ENCODE assay signal across 25 cellular contexts in the genomic region with DNA sequence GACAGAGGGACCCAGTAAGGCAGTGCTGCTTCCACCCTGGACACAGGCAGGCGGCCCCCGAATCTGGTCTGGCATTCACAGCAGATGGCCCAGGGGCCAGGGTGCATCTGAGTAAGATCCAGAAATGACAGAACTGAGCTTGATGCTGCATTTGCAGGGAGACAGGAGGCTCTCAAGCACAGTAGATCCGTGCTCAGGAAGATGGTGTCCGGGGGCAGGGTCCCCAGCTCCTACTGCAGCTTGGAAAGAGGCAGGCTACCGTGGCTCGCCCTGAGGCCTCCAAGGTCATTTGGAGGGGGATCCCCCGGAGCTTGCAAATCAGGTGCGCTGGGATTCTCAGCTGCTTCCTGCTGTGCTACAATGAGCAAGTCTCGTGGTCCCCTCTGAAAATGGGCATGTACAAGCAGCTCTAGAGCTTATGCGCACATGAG. TPM values are rescaled to one million over a fixed set of nuclear protein-coding genes. Genes with fewer than 3 reads are reported as not detected.
DNase-seq lines count a peak whose midpoint lies in the region; ATAC-seq and TF ChIP-seq lines count a peak whose summit lies in the region.
"Had no signal": no experiment of that assay in that cellular context is flagged by ENCODE, and none has a peak within 500 bp of the region (broad histone marks: within the 10 kb centered on the region; RNA-seq: fewer than 3 reads in every experiment).

No MANE protein-coding gene starts in this region.

- peaks cover 7 to 22% (median 10%) of the 10 kb centered on the region in 6 donors for H3K4me1 ChIP-seq in spleen
- H3K4me1 ChIP-seq in esophagus squamous epithelium, result peaks cover 5 to 20% (median 9%) of the 10 kb centered on the region in 3 donors
- H3K4me1 ChIP-seq in A673 (ENCODE audit: insufficient read depth, low read length, poor library complexity, severe bottlenecking), result peaks cover 6% of the 10 kb centered on the region

- H3K27ac ChIP-seq in spleen, result no peak overlapping the region
- H3K27ac ChIP-seq in esophagus squamous epithelium, result no peak overlapping the region
- no peak overlapping the region for H3K27ac ChIP-seq in A673 (ENCODE audit: low read depth, low read length, poor library complexity, severe bottlenecking)
- H3K27ac ChIP-seq: 22Rv1 had no signal

- no TSS peak for BruUV-seq in A673 (replicated peaks; lab: Mats Ljungman, UMichigan)

- CTCF ChIA-PET in A673 (lab: Charles Lee), result no interaction called here

- H3K9me3 ChIP-seq in spleen (no peaks in the 10 kb centered on the region), esophagus squamous epithelium (no peaks in the 10 kb centered on the region), A673 (ENCODE audit: low read depth, low read length, poor library complexity, severe bottlenecking) (no peaks in the 10 kb centered on the region)
- H3K9me3 ChIP-seq: MG63 had no signal

- H3K4me3 ChIP-seq in spleen (no peak overlapping the region), esophagus squamous epithelium (no peak overlapping the region), A673 (ENCODE audit: low read depth, low read length, poor library complexity, severe bottlenecking) (no peak overlapping the region)
- H3K4me3 ChIP-seq: MG63 had no signal

- intact Hi-C loops in spleen (cut with DNase I; ENCODE audit: low total_unique reads) (loop anchor here (5.0 kb wide), 1 partner anchor 67 kb away; the partner anchor contains the start of gene FBXO31), esophagus squamous epithelium (cut with DNase I) (loop anchor here (5.0 to 10.0 kb wide), 2 partner anchors 62 to 320 kb away; no protein-coding TSS in a partner anchor), A673 (cut with micrococcal nuclease; ENCODE audit: unreplicated experiment) (no loop called here)

- TF ChIP-seq CTCF in spleen (IDR thresholded peaks at IDR 0.05 in 8 of 11, conservative IDR thresholded peaks at IDR 0.05 in 3 of 11) (no peak), esophagus squamous epithelium (IDR thresholded peaks at IDR 0.05) (no peak), A673 (conservative IDR thresholded peaks at IDR 0.05; ENCODE audit: low read depth, low read length) (no peak)

- no peaks in the 10 kb centered on the region for H3K36me3 ChIP-seq in spleen
- H3K36me3 ChIP-seq in esophagus squamous epithelium, result no peaks in the 10 kb centered on the region
- H3K36me3 ChIP-seq in A673 (ENCODE audit: insufficient read depth, low read length, poor library complexity, severe bottlenecking), result no peaks in the 10 kb centered on the region
- H3K36me3 ChIP-seq: MG63 had no signal

- TF ChIP-seq POLR2A in spleen (IDR thresholded peaks at IDR 0.05) (no peak), esophagus squamous epithelium (IDR thresholded peaks at IDR 0.05) (no peak)

- DNase-seq in NCI-H82 (lab: John Stamatoyannopoulos, UW) (peak; percentile 19), NCI-H82 treated with DMSO at 0.1 percent for 48 hours (lab: John Stamatoyannopoulos, UW; ENCODE audit: unreplicated experiment) (no peak), NCI-H524 treated with DMSO at 0.1 percent for 48 hours (lab: John Stamatoyannopoulos, UW) (peak; percentile 41), left lobe of liver (ENCODE audit: low spot score) (peak; percentile 42), spleen (peak; percentile 67), esophagus squamous epithelium (lab: John Stamatoyannopoulos, UW) (no peak), A673 (ENCODE audit: low spot score) (no peak)
- no peak for DNase-seq in activated CD4-positive, alpha-beta T cell treated with anti-CD3 and anti-CD28 coated beads for 48 hours
- DNase-seq: AML-193; C1 segment of cervical spinal cord; Calu3; CD8-positive, alpha-beta memory T cell; DMS53; GF-D8; H7; HFFc6; Kasumi-1; MG63; NCI-H1048; NCI-H1417 treated with DMSO at 0.1 percent for 48 hours; NCI-H2029; NCI-H69; NK-92 treated with Interleukin-12 subunit alpha and Interleukin-12 subunit beta, amount 100 ng/mL, for 24 hours; SHP77 had no signal

- WGBS in spleen, 5 donors, result 84 to 98% (median 90%) methylated on average over 4 to 10 of the region's 10 CpGs
- 100% methylated on average over 2 of the region's 10 CpGs; no CpG with 5 or more reads in 1 of the 2 donors for WGBS in esophagus squamous epithelium, 2 donors

- no peak for ATAC-seq in left lobe of liver

- POLR2A ChIA-PET in A673 (lab: Charles Lee; ENCODE audit: low non-redundant PET), result no interaction called here

- no peaks in the 10 kb centered on the region for H3K27me3 ChIP-seq in spleen (replicated peaks in 1 of 7)
- H3K27me3 ChIP-seq in esophagus squamous epithelium, result no peaks in the 10 kb centered on the region
- H3K27me3 ChIP-seq in A673 (replicated peaks; ENCODE audit: insufficient read depth, low read depth, low read length, poor library complexity), result no peaks in the 10 kb centered on the region
- H3K27me3 ChIP-seq: MG63 had no signal

RNA-seq across cellular contexts. Expression of gene C16orf95, which starts 2.2 kb away (rescaled TPM):
- 5.4 TPM for total RNA-seq in left lobe of liver
- total RNA-seq in spleen, result 1 to 10 TPM in 5 of 7 donors, not detected in 2; 1.0 to 2.6 (median 2.0) TPM
- polyA plus RNA-seq in spleen, result 1 to 10 TPM; 1.2 to 2.9 (median 2.8) TPM
- under 1 TPM; 0.38 to 0.95 (median 0.85) TPM for total RNA-seq in esophagus squamous epithelium
- 5.1 and 8.9 TPM in 2 replicates for total RNA-seq in A673 (2021)

Comparison
In these comparisons a context has a peak if more than half of its experiments do, and no peak if none do; other contexts are left out.
1. DNase-seq: peak in NCI-H82 (single experiment), NCI-H524 treated with DMSO at 0.1 percent for 48 hours (single experiment), left lobe of liver (single experiment) and spleen (single experiment); none in NCI-H82 treated with DMSO at 0.1 percent for 48 hours (single experiment), esophagus squamous epithelium (single experiment), activated CD4-positive, alpha-beta T cell treated with anti-CD3 and anti-CD28 coated beads for 48 hours (single experiment) and A673 (single experiment).